1 cellular context compared by ENCODE assay signal in genomic region chr12:752673-753400, GRCh38.
TF ChIP-seq lines count a peak whose summit lies in the region.

No MANE protein-coding gene starts in this region.

TF ChIP-seq in GM12878, 131 proteins besides CTCF, POLR2A, EP300 and RAD21 (continued from another document):
- TF ChIP-seq ZNF592 (IDR thresholded peaks at IDR 0.05): peak; percentile 21; the same call in 1 of the 2 replicates
- TF ChIP-seq ZNF217 (IDR thresholded peaks at IDR 0.05): 0 out of 2 replicates have a peak, but pooled peaks have one; percentile 39
- no peak for TF ChIP-seq ASH2L (IDR thresholded peaks at IDR 0.05; ENCODE audit: borderline replicate concordance, low read depth)
- no peak for TF ChIP-seq MLLT1 (IDR thresholded peaks at IDR 0.05)
- TF ChIP-seq CUX1 (IDR thresholded peaks at IDR 0.05; ENCODE audit: insufficient replicate concordance, low read depth, low read length): peak; percentile 1
- TF ChIP-seq ATF3 (IDR thresholded peaks at IDR 0.05; ENCODE audit: borderline replicate concordance, extremely low read depth, low read depth, low read length): no peak
- TF ChIP-seq LARP7 (IDR thresholded peaks at IDR 0.05): peak; percentile 96
- peak; percentile 15 for TF ChIP-seq IKZF1 (conservative IDR thresholded peaks at IDR 0.05)
- TF ChIP-seq NR2F1 (conservative IDR thresholded peaks at IDR 0.05): peak; percentile 70
- TF ChIP-seq YY1 (IDR thresholded peaks at IDR 0.05; ENCODE audit: low read depth, low read length): peak; percentile 7; the same call in 1 of the 2 replicates
- peak; percentile 36; the same call in 1 of the 2 replicates for TF ChIP-seq SMARCA5 (IDR thresholded peaks at IDR 0.05)
- no peak for TF ChIP-seq HSF1 (IDR thresholded peaks at IDR 0.05; ENCODE audit: low read depth, low read length)
- 0 out of 4 replicates have a peak, but pooled peaks of 1 of the 2 experiments have one; percentile 13 for TF ChIP-seq IKZF2 (IDR thresholded peaks at IDR 0.05)
- peak; percentile 82 for TF ChIP-seq BACH1 (IDR thresholded peaks at IDR 0.05; ENCODE audit: borderline replicate concordance)
